Comparison of ENCODE assay signal across 29 cellular contexts in the genomic region with DNA sequence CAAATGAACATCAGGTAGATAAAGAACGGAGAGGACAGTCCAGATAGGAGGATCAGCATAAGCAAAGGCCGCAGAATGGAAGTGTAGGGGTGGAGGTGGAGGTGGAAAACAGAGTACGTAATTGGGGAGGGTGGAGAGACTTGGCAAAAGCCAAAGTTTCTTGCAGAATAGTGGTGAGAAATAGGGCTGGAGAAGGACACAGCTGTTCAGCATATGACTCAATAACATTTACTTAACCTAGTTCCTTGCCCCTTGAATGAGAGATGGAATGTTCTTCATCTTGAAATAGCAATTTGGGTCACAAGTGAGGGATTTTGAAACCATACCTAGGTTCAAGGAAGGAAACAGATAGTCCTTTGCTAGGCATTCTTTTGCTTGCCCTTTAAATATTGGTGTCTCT.
DNase-seq lines count a peak whose midpoint lies in the region; ATAC-seq and TF ChIP-seq lines count a peak whose summit lies in the region.
"Had no signal": no experiment of that assay in that cellular context is flagged by ENCODE, and none has a peak within 500 bp of the region (broad histone marks: within the 10 kb centered on the region; RNA-seq: fewer than 3 reads in every experiment).

No MANE protein-coding gene starts in this region.

- 89 to 90% methylated on average over 3 of the region's 3 CpGs for WGBS in body of pancreas, 2 donors
- 70 to 71% methylated on average over 1 to 3 of the region's 3 CpGs for WGBS in gastroesophageal sphincter (ENCODE audit: low coverage in 1 of 2), 2 donors
- 83 to 89% (median 87%) methylated on average over 3 of the region's 3 CpGs for WGBS in psoas muscle, 3 donors

- TF ChIP-seq POLR2A in body of pancreas (IDR thresholded peaks at IDR 0.05) (no peak), gastroesophageal sphincter (IDR thresholded peaks at IDR 0.05) (no peak)

- H3K4me3 ChIP-seq in AG10803 (ENCODE audit: low read length) (no peak overlapping the region), body of pancreas (no peak overlapping the region), gastroesophageal sphincter (no peak overlapping the region), psoas muscle (no peak overlapping the region)
- H3K4me3 ChIP-seq: colonic mucosa, GM12878, hepatocyte, lung, prostate gland had no signal

- no peak overlapping the region for H3K27ac Mint-ChIP-seq in WTC11
- H3K27ac Mint-ChIP-seq in activated CD8-positive, alpha-beta T cell treated with anti-CD3 and anti-CD28 coated beads, Interleukin-2, amount 10 ng/mL, durations not matched to agents 7 days and 5 days: no peak overlapping the region
- H3K27ac Mint-ChIP-seq: activated naive CD4-positive, alpha-beta T cell treated with anti-CD3 and anti-CD28 coated beads for 36 hours; effector memory CD8-positive, alpha-beta T cell; stimulated activated naive CD8-positive, alpha-beta T cell treated with anti-CD3 and anti-CD28 coated beads, Interleukin-15, Interleukin-2, amounts not matched to agents 100 ng/mL and 50 ng/mL, for 24 hours had no signal

- H3K36me3 Mint-ChIP-seq in WTC11: no peaks in the 10 kb centered on the region
- H3K36me3 Mint-ChIP-seq in activated CD8-positive, alpha-beta T cell treated with anti-CD3 and anti-CD28 coated beads, Interleukin-2, amount 10 ng/mL, durations not matched to agents 7 days and 5 days (ENCODE audit: low read depth): no peaks in the 10 kb centered on the region

- TF ChIP-seq EP300 in gastroesophageal sphincter (IDR thresholded peaks at IDR 0.05): no peak

- H3K36me3 ChIP-seq in body of pancreas (replicated peaks in 1 of 2; ENCODE audit: insufficient read depth in 1 of 2, low read depth in 2 of 2) (no peaks in the 10 kb centered on the region), gastroesophageal sphincter (no peaks in the 10 kb centered on the region), psoas muscle (ENCODE audit: insufficient read depth in 1 of 2, low read depth in 1 of 2) (no peaks in the 10 kb centered on the region)
- H3K36me3 ChIP-seq: colonic mucosa, prostate gland had no signal

- intact Hi-C loops in body of pancreas (cut with DNase I): no loop called here
- intact Hi-C loops in psoas muscle (cut with DNase I): no loop called here

- H3K9me3 ChIP-seq in body of pancreas (no peaks in the 10 kb centered on the region), gastroesophageal sphincter (no peaks in the 10 kb centered on the region), psoas muscle (no peaks in the 10 kb centered on the region)
- H3K9me3 ChIP-seq: colonic mucosa, prostate gland had no signal

- ATAC-seq in body of pancreas: peak; percentile 42
- ATAC-seq in gastroesophageal sphincter: peak; percentile 89
- ATAC-seq in psoas muscle: peak in 3 of 4 donors; percentile 46 to 74 (median 55)
- no peak for ATAC-seq in WTC11
- no peak for ATAC-seq in GM19035 (IDR thresholded peaks at IDR 0.05; ENCODE audit: unreplicated experiment)
- ATAC-seq in activated CD8-positive, alpha-beta T cell treated with anti-CD3 and anti-CD28 coated beads, Interleukin-2, amount 10 ng/mL, durations not matched to agents 7 days and 5 days: no peak
- ATAC-seq: effector memory CD8-positive, alpha-beta T cell; esophagus mucosa; GM12878; HepG2 had no signal

- DNase-seq in AG10803 (ENCODE audit: low read depth) (peak; percentile 17), body of pancreas (no peak), psoas muscle (no peak), HuH-7 (ENCODE audit: low spot score) (no peak), WTC11 (ENCODE audit: low spot score) (no peak)
- DNase-seq in activated CD8-positive, alpha-beta T cell treated with anti-CD3 and anti-CD28 coated beads, Interleukin-2, amount 10 ng/mL, durations not matched to agents 7 days and 5 days: no peak
- DNase-seq: activated CD8-positive, alpha-beta memory T cell treated with anti-CD3 and anti-CD28 coated beads for 24 hours; activated naive CD4-positive, alpha-beta T cell treated with anti-CD3 and anti-CD28 coated beads for 36 hours; activated T-cell treated with anti-CD3 and anti-CD28 coated beads, Interleukin-2, amount 50 U/mL, for 48 hours; colonic mucosa; DMS79 treated with DMSO at 0.1 percent for 48 hours; effector memory CD8-positive, alpha-beta T cell; NCI-H1092 treated with DMSO at 0.1 percent for 48 hours; NCI-H2081; NCI-H446; SIG-M5; stimulated activated CD4-positive, alpha-beta T cell treated with anti-CD3 and anti-CD28 coated beads, Interleukin-4, amount 100 ng/mL, for 24 hours; T-helper 1 cell; trophoblast cell had no signal

- peaks cover 7% of the 10 kb centered on the region; the same call in 1 of the 2 replicates for H3K9me3 Mint-ChIP-seq in WTC11
- no peaks in the 10 kb centered on the region for H3K9me3 Mint-ChIP-seq in activated CD8-positive, alpha-beta T cell treated with anti-CD3 and anti-CD28 coated beads, Interleukin-2, amount 10 ng/mL, durations not matched to agents 7 days and 5 days (ENCODE audit: insufficient read depth)
- H3K9me3 Mint-ChIP-seq: stimulated activated naive CD8-positive, alpha-beta T cell treated with anti-CD3 and anti-CD28 coated beads, Interleukin-15, Interleukin-2, amounts not matched to agents 100 ng/mL and 50 ng/mL, for 24 hours had no signal

- H3K27me3 Mint-ChIP-seq in WTC11 (ENCODE audit: low read depth): no peaks in the 10 kb centered on the region
- H3K27me3 Mint-ChIP-seq in activated CD8-positive, alpha-beta T cell treated with anti-CD3 and anti-CD28 coated beads, Interleukin-2, amount 10 ng/mL, durations not matched to agents 7 days and 5 days (ENCODE audit: low read depth): no peaks in the 10 kb centered on the region
- H3K27me3 Mint-ChIP-seq: stimulated activated naive CD8-positive, alpha-beta T cell treated with anti-CD3 and anti-CD28 coated beads, Interleukin-15, Interleukin-2, amounts not matched to agents 100 ng/mL and 50 ng/mL, for 24 hours had no signal

- H3K4me3 Mint-ChIP-seq in WTC11: no peak overlapping the region
- no peak overlapping the region for H3K4me3 Mint-ChIP-seq in activated CD8-positive, alpha-beta T cell treated with anti-CD3 and anti-CD28 coated beads, Interleukin-2, amount 10 ng/mL, durations not matched to agents 7 days and 5 days
- H3K4me3 Mint-ChIP-seq: activated naive CD4-positive, alpha-beta T cell treated with anti-CD3 and anti-CD28 coated beads for 36 hours; effector memory CD8-positive, alpha-beta T cell; stimulated activated naive CD8-positive, alpha-beta T cell treated with anti-CD3 and anti-CD28 coated beads, Interleukin-15, Interleukin-2, amounts not matched to agents 100 ng/mL and 50 ng/mL, for 24 hours had no signal

- H3K4me1 Mint-ChIP-seq in WTC11: 0 out of 2 replicates have a peak, but pooled peaks cover 6% of the 10 kb centered on the region
- no peaks in the 10 kb centered on the region for H3K4me1 Mint-ChIP-seq in activated CD8-positive, alpha-beta T cell treated with anti-CD3 and anti-CD28 coated beads, Interleukin-2, amount 10 ng/mL, durations not matched to agents 7 days and 5 days (ENCODE audit: low read depth)

- no peak overlapping the region for H3K27ac ChIP-seq in body of pancreas
- peak overlapping the region in 3 of 4 donors; percentile 42 to 55 (median 54) for H3K27ac ChIP-seq in gastroesophageal sphincter
- H3K27ac ChIP-seq in psoas muscle: no peak overlapping the region
- H3K27ac ChIP-seq: colonic mucosa, hepatocyte, HL-60, prostate gland had no signal

- no peak for TF ChIP-seq CTCF in AG10803 (conservative IDR thresholded peaks at IDR 0.05; ENCODE audit: low read length)
- TF ChIP-seq CTCF in body of pancreas (IDR thresholded peaks at IDR 0.05): no peak
- no peak for TF ChIP-seq CTCF in gastroesophageal sphincter (IDR thresholded peaks at IDR 0.05)
- TF ChIP-seq CTCF in psoas muscle (IDR thresholded peaks at IDR 0.05): no peak
- no peak for TF ChIP-seq CTCF in WTC11 (IDR thresholded peaks at IDR 0.05)

- H3K27me3 ChIP-seq in body of pancreas: no peaks in the 10 kb centered on the region
- H3K27me3 ChIP-seq in gastroesophageal sphincter: no peaks in the 10 kb centered on the region
- H3K27me3 ChIP-seq in psoas muscle (ENCODE audit: insufficient read depth in 3 of 3, low read length in 2 of 3): no peaks in the 10 kb centered on the region
- H3K27me3 ChIP-seq: colonic mucosa, hepatocyte had no signal

- POLR2A ChIA-PET in WTC11 (lab: Charles Lee): no interaction called here
- POLR2A ChIA-PET in activated CD8-positive, alpha-beta T cell treated with anti-CD3 and anti-CD28 coated beads, Interleukin-2, amount 10 ng/mL, durations not matched to agents 7 days and 5 days (lab: Charles Lee): no interaction called here

- CTCF ChIA-PET in WTC11 (lab: Charles Lee): no interaction called here
- CTCF ChIA-PET in activated CD8-positive, alpha-beta T cell treated with anti-CD3 and anti-CD28 coated beads, Interleukin-2, amount 10 ng/mL, durations not matched to agents 7 days and 5 days (lab: Charles Lee): no interaction called here

- H3K4me1 ChIP-seq in body of pancreas (peaks cover 11% of the 10 kb centered on the region), gastroesophageal sphincter (peaks cover 0 to 5% (median 0%) of the 10 kb centered on the region in 3 donors), psoas muscle (no peaks in the 10 kb centered on the region)
- H3K4me1 ChIP-seq: colonic mucosa, prostate gland had no signal

TF ChIP-seq in WTC11, 78 proteins besides CTCF, POLR2A, EP300 and RAD21 (continues in another document):
- TF ChIP-seq PRRX2 (CRISPR knock-in tag; IDR thresholded peaks at IDR 0.05) (no peak), AR (CRISPR knock-in tag; IDR thresholded peaks at IDR 0.05) (no peak)

Comparison
In these comparisons a context has a peak if more than half of its experiments do, and no peak if none do; other contexts are left out.
1. ATAC-seq: peak in body of pancreas (single experiment), gastroesophageal sphincter (single experiment) and psoas muscle (3 of 4); none in WTC11 (single experiment), GM19035 (single experiment) and activated CD8-positive, alpha-beta T cell treated with anti-CD3 and anti-CD28 coated beads, Interleukin-2, amount 10 ng/mL, durations not matched to agents 7 days and 5 days (single experiment).
2. H3K27ac ChIP-seq: peak in gastroesophageal sphincter (3 of 4); none in body of pancreas (0 of 4) and psoas muscle (single experiment).